In the genomic region with DNA sequence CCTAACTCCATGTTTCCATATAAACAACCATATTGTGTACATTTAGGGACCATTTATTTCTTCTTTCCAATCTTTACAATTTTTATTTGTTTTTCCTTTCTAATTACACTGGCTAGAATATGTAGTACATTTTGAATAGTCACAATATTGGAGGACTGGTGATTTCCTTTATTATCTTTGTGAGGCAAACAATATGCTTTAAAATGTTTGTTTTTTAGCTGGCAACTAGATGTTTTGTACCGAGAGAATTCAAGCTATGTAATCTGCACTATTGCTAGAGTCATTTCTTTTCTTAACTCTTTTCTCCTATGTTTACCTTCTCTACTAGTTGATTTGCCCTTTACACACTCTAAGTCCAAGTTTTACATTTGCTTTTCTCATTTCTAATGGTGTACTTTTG, we compare ENCODE assay signal across 1 cellular context.
TF ChIP-seq lines count a peak whose summit lies in the region.

No MANE protein-coding gene starts in this region.

TF ChIP-seq in IMR-90, 13 proteins besides CTCF, POLR2A, EP300 and RAD21:
- TF ChIP-seq MAFK (IDR thresholded peaks at IDR 0.05; ENCODE audit: low read depth, low read length) (no peak), CEBPB (IDR thresholded peaks at IDR 0.05; ENCODE audit: low read depth, low read length) (no peak), RFX5 (IDR thresholded peaks at IDR 0.05; ENCODE audit: low read depth, low read length) (no peak)
- TF ChIP-seq, protein P1, sequence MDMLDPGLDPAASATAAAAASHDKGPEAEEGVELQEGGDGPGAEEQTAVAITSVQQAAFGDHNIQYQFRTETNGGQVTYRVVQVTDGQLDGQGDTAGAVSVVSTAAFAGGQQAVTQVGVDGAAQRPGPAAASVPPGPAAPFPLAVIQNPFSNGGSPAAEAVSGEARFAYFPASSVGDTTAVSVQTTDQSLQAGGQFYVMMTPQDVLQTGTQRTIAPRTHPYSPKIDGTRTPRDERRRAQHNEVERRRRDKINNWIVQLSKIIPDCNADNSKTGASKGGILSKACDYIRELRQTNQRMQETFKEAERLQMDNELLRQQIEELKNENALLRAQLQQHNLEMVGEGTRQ (IDR thresholded peaks at IDR 0.05; ENCODE audit: low read depth, low read length) = no peak
